13 cellular contexts compared by ENCODE assay signal in the genomic region with DNA sequence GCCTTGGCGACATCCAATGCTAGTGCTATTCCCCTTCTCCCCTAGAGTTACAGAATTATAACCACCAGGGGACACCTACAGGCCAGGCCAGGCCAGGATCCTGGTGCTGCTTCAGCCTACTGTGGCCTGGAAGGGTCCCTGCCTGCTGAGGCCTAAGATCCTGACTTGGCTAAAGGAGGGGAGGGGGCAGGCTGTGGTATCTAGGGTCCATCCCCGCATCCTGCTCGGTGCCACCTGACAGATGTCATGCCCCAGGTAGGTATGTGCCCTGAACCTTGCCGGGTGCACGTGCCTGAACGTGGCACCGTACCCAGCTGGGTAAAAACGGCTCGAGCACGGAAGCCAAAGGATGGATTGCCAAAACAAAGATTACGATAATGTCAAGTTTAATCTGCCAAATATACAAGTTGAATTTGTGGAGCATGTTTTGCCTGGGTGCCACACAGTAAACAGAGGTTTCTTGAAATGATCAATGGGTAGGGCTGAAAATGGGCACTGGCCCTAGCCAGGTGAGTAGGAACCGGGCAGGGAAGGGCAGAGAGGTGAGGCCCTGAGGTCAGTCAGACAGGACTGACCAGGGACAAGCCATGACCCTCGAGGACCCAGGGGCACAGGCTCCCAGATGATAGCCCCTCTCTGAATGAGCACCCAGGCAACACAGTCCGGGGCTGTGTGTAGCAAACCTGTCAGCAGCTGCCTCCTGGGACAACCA. TPM values are rescaled to one million over a fixed set of nuclear protein-coding genes. Genes with fewer than 3 reads are reported as not detected.
DNase-seq lines count a peak whose midpoint lies in the region; ATAC-seq, FAIRE-seq and TF ChIP-seq lines count a peak whose summit lies in the region.
"Had no signal": no experiment of that assay in that cellular context is flagged by ENCODE, and none has a peak within 500 bp of the region (broad histone marks: within the 10 kb centered on the region; RNA-seq: fewer than 3 reads in every experiment).

No MANE protein-coding gene starts in this region.

- TF ChIP-seq RAD21 in K562 (CRISPR knock-in tag; conservative IDR thresholded peaks at IDR 0.05 in 1 of 2, IDR thresholded peaks at IDR 0.05 in 1 of 2): no peak

- POLR2A ChIA-PET in K562 (lab: Yijun Ruan, JAX): interaction anchor here (0.6 to 4.7 kb wide), 4 partner anchors 9 to 224 kb away, joined by 3 to 35 read pairs (median 5); a partner anchor contains a TSS

- H3K36me3 Mint-ChIP-seq in activated T-cell treated with anti-CD3 and anti-CD28 coated beads, Interleukin-2, amount 50 U/mL, for 24 hours (ENCODE audit: low read depth): peaks cover 99% of the 10 kb centered on the region
- H3K36me3 Mint-ChIP-seq in GM23338 (ENCODE audit: low read depth): peaks cover 65% of the 10 kb centered on the region

- H2AFZ ChIP-seq in GM23338 (no peak overlapping the region), K562 (ENCODE audit: low read depth, low read length) (no peak overlapping the region)

- in situ Hi-C loops in K562 (cut with MboI): no loop called here

- H3K27me3 ChIP-seq in GM23338 (ENCODE audit: insufficient read depth) (no peaks in the 10 kb centered on the region), K562 (ENCODE audit: control insufficient read depth in 2 of 2, insufficient read depth in 2 of 2, low read length in 2 of 2) (no peaks in the 10 kb centered on the region), neutrophil (no peaks in the 10 kb centered on the region)

- H3K4me1 ChIP-seq in GM23338 (ENCODE audit: insufficient read depth) (peaks cover 5% of the 10 kb centered on the region; the same call in 1 of the 2 replicates), K562 (replicated peaks in 1 of 2; ENCODE audit: control insufficient read depth in 2 of 2, insufficient read depth in 2 of 2, low read length in 2 of 2) (peaks cover 0 to 32% of the 10 kb centered on the region in 2 experiments; a peak in 2 of 5 replicates), neutrophil (ENCODE audit: control insufficient read depth in 1 of 2, insufficient read depth in 1 of 2, low read depth in 1 of 2, low read length in 1 of 2) (peaks cover 14% of the 10 kb centered on the region in 2 experiments)

- no peaks in the 10 kb centered on the region for H3K9me1 ChIP-seq in K562 (ENCODE audit: control insufficient read depth, insufficient read depth, low read length)

- intact Hi-C loops in K562 (cut with micrococcal nuclease): no loop called here

- H3F3A ChIP-seq in GM23338 (replicated peaks; ENCODE audit: low read depth): peaks cover 40% of the 10 kb centered on the region

- H3K4me1 Mint-ChIP-seq in activated T-cell treated with anti-CD3 and anti-CD28 coated beads, Interleukin-2, amount 50 U/mL, for 24 hours (ENCODE audit: low read depth): peaks cover 39% of the 10 kb centered on the region
- H3K4me1 Mint-ChIP-seq in GM23338: peaks cover 16% of the 10 kb centered on the region

- 92% methylated on average over 14 of the region's 14 CpGs for WGBS in K562 (ENCODE audit: insufficient coverage, low coverage, missing lambda C conversion rate)

- TF ChIP-seq CTCF in GM23338 (conservative IDR thresholded peaks at IDR 0.05; ENCODE audit: low read depth in 2 of 2): peak in 1 of 2 experiments; percentile 32; a peak in 2 of 4 replicates
- peak; percentile 12 to 27 (median 24); a peak in 3 of 6 replicates for TF ChIP-seq CTCF in K562 (IDR thresholded peaks at IDR 0.05 in 2 of 3, conservative IDR thresholded peaks at IDR 0.05 in 1 of 3; ENCODE audit: insufficient read depth in 2 of 3, low read depth in 1 of 3, low read length in 3 of 3)
- TF ChIP-seq CTCF in neutrophil (IDR thresholded peaks at IDR 0.05): no peak

- H3K4me2 ChIP-seq in GM23338 (no peak overlapping the region), K562 (ENCODE audit: insufficient read depth, low read length) (no peak overlapping the region)

- BruUV-seq in K562 (replicated peaks; lab: Mats Ljungman, UMichigan): TSS peak; percentile 92

- ATAC-seq in GM23338 (no peak), K562 (peak; percentile 9; the same call in 1 of the 3 replicates), HG02852 (IDR thresholded peaks at IDR 0.05; ENCODE audit: unreplicated experiment) (no peak)

- FAIRE-seq in K562 (lab: Jason Lieb, UNC): no peak

- no peaks in the 10 kb centered on the region for H3K79me2 ChIP-seq in GM23338 (replicated peaks; ENCODE audit: insufficient read depth)
- H3K79me2 ChIP-seq in K562 (ENCODE audit: control insufficient read depth, insufficient read depth, low read length): no peaks in the 10 kb centered on the region

- H3K4me3 Mint-ChIP-seq in activated T-cell treated with anti-CD3 and anti-CD28 coated beads, Interleukin-2, amount 50 U/mL, for 24 hours: no peak overlapping the region
- H3K4me3 Mint-ChIP-seq in GM23338: no peak overlapping the region
- H3K4me3 Mint-ChIP-seq: T-helper 2 cell treated with Interferon-gamma antibody and Interleukin-4, amounts not matched to agents 5 μg/mL and 100 μg/mL, for 36 hours had no signal

- peak overlapping the region; percentile 92 for H3K27ac Mint-ChIP-seq in activated T-cell treated with anti-CD3 and anti-CD28 coated beads, Interleukin-2, amount 50 U/mL, for 24 hours
- no peak overlapping the region for H3K27ac Mint-ChIP-seq in GM23338
- H3K27ac Mint-ChIP-seq: T-helper 2 cell treated with Interferon-gamma antibody and Interleukin-4, amounts not matched to agents 5 μg/mL and 100 μg/mL, for 36 hours had no signal

- H3K27me3 Mint-ChIP-seq in activated T-cell treated with anti-CD3 and anti-CD28 coated beads, Interleukin-2, amount 50 U/mL, for 24 hours: no peaks in the 10 kb centered on the region
- peaks cover 37% of the 10 kb centered on the region for H3K27me3 Mint-ChIP-seq in GM23338 (ENCODE audit: insufficient read depth, low read depth, poor library complexity)

- H3K9me3 ChIP-seq in K562 (replicated peaks; ENCODE audit: control insufficient read depth, insufficient read depth, low read depth, low read length): no peaks in the 10 kb centered on the region
- H3K9me3 ChIP-seq in neutrophil: no peaks in the 10 kb centered on the region

- H3K36me3 ChIP-seq in GM23338 (ENCODE audit: insufficient read depth): peaks cover 20% of the 10 kb centered on the region
- H3K36me3 ChIP-seq in K562 (ENCODE audit: control insufficient read depth, insufficient read depth, low read length): peaks cover 96% of the 10 kb centered on the region
- H3K36me3 ChIP-seq in neutrophil: peaks cover 99% of the 10 kb centered on the region

- DNase-seq in activated T-cell treated with anti-CD3 and anti-CD28 coated beads, Interleukin-2, amount 50 U/mL, for 24 hours: no peak
- DNase-seq in activated T-cell treated with anti-CD3 and anti-CD28 coated beads, Interleukin-2, amount 50 U/mL, for 48 hours: no peak
- peak; percentile 33 for DNase-seq in GM23338 (ENCODE audit: low spot score)
- DNase-seq in K562 (ENCODE audit: extremely low read depth in 1 of 4, low spot score in 3 of 4): no peak
- DNase-seq in activated gamma-delta T cell treated with Interleukin-2 at 50 U/mL for 16 hours: no peak
- DNase-seq in NCI-H2171 (lab: John Stamatoyannopoulos, UW): no peak
- DNase-seq: foreskin melanocyte; GF-D8; RPMI8226; stimulated activated CD8-positive, alpha-beta memory T cell treated with anti-CD3 and anti-CD28 coated beads, Interleukin-4, amount 100 ng/mL, for 48 hours had no signal

- peak overlapping the region in 1 of 2 experiments; percentile 65; a peak in 2 of 4 replicates for H3K9ac ChIP-seq in K562 (ENCODE audit: insufficient read depth in 1 of 2, low read depth in 2 of 2, low read length in 2 of 2)

- no peak for TF ChIP-seq EP300 in K562 (IDR thresholded peaks at IDR 0.05; ENCODE audit: low read length)

- H3K4me3 ChIP-seq in GM23338: no peak overlapping the region
- no peak overlapping the region for H3K4me3 ChIP-seq in K562
- H3K4me3 ChIP-seq in neutrophil (ENCODE audit: low read depth in 1 of 2, low read length in 1 of 2): no peak overlapping the region

- no peak overlapping the region for H3K27ac ChIP-seq in GM23338 (ENCODE audit: low read depth)
- no peak overlapping the region for H3K27ac ChIP-seq in K562 (ENCODE audit: extremely low read depth, low read depth, low read length)
- H3K27ac ChIP-seq in neutrophil: peak overlapping the region; percentile 23

- CTCF ChIA-PET in K562 (lab: Yijun Ruan, JAX; ENCODE audit: low intra/inter-chr PET ratio): no interaction called here

- H4K20me1 ChIP-seq in GM23338 (replicated peaks; ENCODE audit: insufficient read depth) (peaks cover 30% of the 10 kb centered on the region), K562 (replicated peaks; ENCODE audit: control insufficient read depth, insufficient read depth, low read length) (peaks cover 28% of the 10 kb centered on the region; the same call in 1 of the 2 replicates)

- no peaks in the 10 kb centered on the region for H3K9me3 Mint-ChIP-seq in activated T-cell treated with anti-CD3 and anti-CD28 coated beads, Interleukin-2, amount 50 U/mL, for 24 hours
- no peaks in the 10 kb centered on the region for H3K9me3 Mint-ChIP-seq in GM23338
- H3K9me3 Mint-ChIP-seq: T-helper 2 cell treated with Interferon-gamma antibody and Interleukin-4, amounts not matched to agents 5 μg/mL and 100 μg/mL, for 36 hours had no signal

- peak; percentile 76 for TF ChIP-seq POLR2A in K562 (conservative IDR thresholded peaks at IDR 0.05)

- H3K9me2 ChIP-seq in GM23338 (ENCODE audit: insufficient read depth): no peaks in the 10 kb centered on the region

RNA-seq across cellular contexts. Expression of a gene that starts 12.6 kb away (rescaled TPM):
- 93.1 and 125 TPM in 2 replicates for total RNA-seq in GM23338 (2014; rRNA removed; shearing (Covaris generic))
- polyA plus RNA-seq in GM23338 (2016; fragmentation: Nextera tagmentation; extraction: Ambion mirVana): 134 and 205 TPM in 2 replicates
- total RNA-seq in K562 (2011; cell fraction: chromatin; rRNA removed; ENCODE audit: low replicate concordance): 27.1 and 32.8 TPM in 2 replicates
- total RNA-seq in K562 (2011; cell fraction: nucleolus; rRNA removed): 19.1 and 20.0 TPM in 2 replicates
- 28.5 and 49.1 TPM in 2 replicates for total RNA-seq in K562 (2011; cell fraction: nucleoplasm; rRNA removed)
- 105 and 108 TPM in 2 replicates for total RNA-seq in K562 (2014; rRNA removed)
- total RNA-seq in K562 (2014; rRNA removed; fragmentation: Illumina TruSeq; extraction: Trizol): 129 and 138 TPM in 2 replicates
- 161 and 162 TPM in 2 replicates for total RNA-seq in K562 (2015; rRNA removed; fragmentation: Illumina TruSeq; extraction: Trizol)
- total RNA-seq in K562 (2021): 161 and 182 TPM in 2 replicates
- polyA plus RNA-seq in K562 (2011; rRNA removed): 31.0 and 72.6 TPM in 2 replicates
- polyA plus RNA-seq in K562 (2011; cell fraction: cytosol; rRNA removed): 26.2 and 29.1 TPM in 2 replicates
- polyA plus RNA-seq in K562 (2011; cell fraction: nucleus; rRNA removed): 22.4 and 28.1 TPM in 2 replicates
- 165 and 249 TPM in 2 replicates for polyA plus RNA-seq in K562 (2012)
- polyA plus RNA-seq in K562 (2014; fragmentation: Illumina TruSeq; extraction: Trizol): 315 and 356 TPM in 2 replicates
- 10 to 100 TPM; 10.2 to 16.0 TPM for polyA plus RNA-seq in K562 (2014; fragmentation: Nextera tagmentation; extraction: Ambion mirVana)
- 185 and 215 TPM in 2 replicates for polyA plus RNA-seq in K562 (2014; rRNA removed)
- polyA minus RNA-seq in K562 (2011; rRNA and poly(A)+ RNA removed): 20.1 and 24.4 TPM in 2 replicates
- 31.9 and 37.0 TPM in 2 replicates for polyA minus RNA-seq in K562 (2011; cell fraction: cytosol; rRNA and poly(A)+ RNA removed)
- 5.1 and 6.4 TPM in 2 replicates for polyA minus RNA-seq in K562 (2011; cell fraction: nucleus; rRNA and poly(A)+ RNA removed)

RNA-seq across cellular contexts. Expression of a gene that starts 13.0 kb away (rescaled TPM):
- 77.1 and 98.5 TPM in 2 replicates for total RNA-seq in GM23338 (2014; rRNA removed; shearing (Covaris generic))
- 227 and 247 TPM in 2 replicates for polyA plus RNA-seq in GM23338 (2016; fragmentation: Nextera tagmentation; extraction: Ambion mirVana)
- 71.4 and 104 TPM in 2 replicates for total RNA-seq in K562 (2011; cell fraction: chromatin; rRNA removed; ENCODE audit: low replicate concordance)
- total RNA-seq in K562 (2011; cell fraction: nucleolus; rRNA removed): 46.8 and 62.5 TPM in 2 replicates
- total RNA-seq in K562 (2011; cell fraction: nucleoplasm; rRNA removed): 67.0 and 82.8 TPM in 2 replicates
- total RNA-seq in K562 (2014; rRNA removed): 247 and 279 TPM in 2 replicates
- 214 and 266 TPM in 2 replicates for total RNA-seq in K562 (2014; rRNA removed; fragmentation: Illumina TruSeq; extraction: Trizol)
- 211 and 238 TPM in 2 replicates for total RNA-seq in K562 (2015; rRNA removed; fragmentation: Illumina TruSeq; extraction: Trizol)
- 242 and 255 TPM in 2 replicates for total RNA-seq in K562 (2021)
- polyA plus RNA-seq in K562 (2011; rRNA removed): 69.4 and 105 TPM in 2 replicates
- 77.0 and 96.0 TPM in 2 replicates for polyA plus RNA-seq in K562 (2011; cell fraction: cytosol; rRNA removed)
- polyA plus RNA-seq in K562 (2011; cell fraction: nucleus; rRNA removed): 42.2 and 50.1 TPM in 2 replicates
- 142 and 298 TPM in 2 replicates for polyA plus RNA-seq in K562 (2012)
- 307 and 342 TPM in 2 replicates for polyA plus RNA-seq in K562 (2014; fragmentation: Illumina TruSeq; extraction: Trizol)
- 100 to 1,000 TPM; 275 to 332 TPM for polyA plus RNA-seq in K562 (2014; fragmentation: Nextera tagmentation; extraction: Ambion mirVana)
- 237 and 272 TPM in 2 replicates for polyA plus RNA-seq in K562 (2014; rRNA removed)
- 50.5 and 64.8 TPM in 2 replicates for polyA minus RNA-seq in K562 (2011; rRNA and poly(A)+ RNA removed)
- 36.5 and 42.6 TPM in 2 replicates for polyA minus RNA-seq in K562 (2011; cell fraction: cytosol; rRNA and poly(A)+ RNA removed)
- 16.4 and 18.0 TPM in 2 replicates for polyA minus RNA-seq in K562 (2011; cell fraction: nucleus; rRNA and poly(A)+ RNA removed)

RNA-seq across cellular contexts. Expression of a gene that starts 21.2 kb away (rescaled TPM):
- total RNA-seq in GM23338 (2014; rRNA removed; shearing (Covaris generic)): 93.2 and 132 TPM in 2 replicates
- polyA plus RNA-seq in GM23338 (2016; fragmentation: Nextera tagmentation; extraction: Ambion mirVana) (89.7 and 101 TPM in 2 replicates), K562 (2011; rRNA removed) (211 and 213 TPM in 2 replicates), K562 (2014; fragmentation: Illumina TruSeq; extraction: Trizol) (93.3 and 345 TPM in 2 replicates), K562 (2014; fragmentation: Nextera tagmentation; extraction: Ambion mirVana) (10 to 100 TPM in 1 of 2 experiments, 1 to 10 TPM in 1; 6.7 to 38.7 TPM), K562 (2014; rRNA removed) (308 and 407 TPM in 2 replicates)
- 99.9 and 272 TPM in 2 replicates for total RNA-seq in K562 (2011; cell fraction: chromatin; rRNA removed; ENCODE audit: low replicate concordance)
- 195 and 204 TPM in 2 replicates for total RNA-seq in K562 (2011; cell fraction: nucleolus; rRNA removed)
- total RNA-seq in K562 (2011; cell fraction: nucleoplasm; rRNA removed): 146 and 192 TPM in 2 replicates
- total RNA-seq in K562 (2014; rRNA removed) (357 and 436 TPM in 2 replicates), K562 (2014; rRNA removed; fragmentation: Illumina TruSeq; extraction: Trizol) (77.8 and 81.5 TPM in 2 replicates), K562 (2015; rRNA removed; fragmentation: Illumina TruSeq; extraction: Trizol) (216 and 235 TPM in 2 replicates), K562 (2021) (187 and 221 TPM in 2 replicates)
- 307 and 633 TPM in 2 replicates for polyA plus RNA-seq in K562 (2011; cell fraction: cytosol; rRNA removed)
- polyA plus RNA-seq in K562 (2011; cell fraction: nucleus; rRNA removed): 159 and 253 TPM in 2 replicates
- 510 and 518 TPM in 2 replicates for polyA plus RNA-seq in K562 (2012)
- 59.3 and 102 TPM in 2 replicates for polyA minus RNA-seq in K562 (2011; rRNA and poly(A)+ RNA removed)
- 118 and 133 TPM in 2 replicates for polyA minus RNA-seq in K562 (2011; cell fraction: cytosol; rRNA and poly(A)+ RNA removed)
- 73.5 and 76.2 TPM in 2 replicates for polyA minus RNA-seq in K562 (2011; cell fraction: nucleus; rRNA and poly(A)+ RNA removed)

RNA-seq across cellular contexts. Expression of a gene that starts 42.8 kb away (rescaled TPM):
- 12.2 and 18.1 TPM in 2 replicates for total RNA-seq in GM23338 (2014; rRNA removed; shearing (Covaris generic))
- 10.7 and 13.4 TPM in 2 replicates for polyA plus RNA-seq in GM23338 (2016; fragmentation: Nextera tagmentation; extraction: Ambion mirVana)
- total RNA-seq in K562 (2011; cell fraction: chromatin; rRNA removed; ENCODE audit: low replicate concordance): 20.1 and 49.2 TPM in 2 replicates
- 22.2 and 25.2 TPM in 2 replicates for total RNA-seq in K562 (2011; cell fraction: nucleolus; rRNA removed)
- 9.8 and 15.1 TPM in 2 replicates for total RNA-seq in K562 (2011; cell fraction: nucleoplasm; rRNA removed)
- total RNA-seq in K562 (2014; rRNA removed): 17.1 and 24.4 TPM in 2 replicates
- 6.2 and 6.9 TPM in 2 replicates for total RNA-seq in K562 (2014; rRNA removed; fragmentation: Illumina TruSeq; extraction: Trizol)
- total RNA-seq in K562 (2015; rRNA removed; fragmentation: Illumina TruSeq; extraction: Trizol): 10.3 and 10.5 TPM in 2 replicates
- 12.3 and 16.3 TPM in 2 replicates for total RNA-seq in K562 (2021)
- 4.1 and 5.3 TPM in 2 replicates for polyA plus RNA-seq in K562 (2011; rRNA removed)
- polyA plus RNA-seq in K562 (2011; cell fraction: cytosol; rRNA removed): 4.6 and 13.2 TPM in 2 replicates
- 8.8 and 19.0 TPM in 2 replicates for polyA plus RNA-seq in K562 (2011; cell fraction: nucleus; rRNA removed)
- 6.9 and 10.9 TPM in 2 replicates for polyA plus RNA-seq in K562 (2012)
- polyA plus RNA-seq in K562 (2014; fragmentation: Illumina TruSeq; extraction: Trizol): 5.0 and 21.9 TPM in 2 replicates
- under 1 TPM; 0.46 to 0.57 TPM for polyA plus RNA-seq in K562 (2014; fragmentation: Nextera tagmentation; extraction: Ambion mirVana)
- 10.5 and 13.5 TPM in 2 replicates for polyA plus RNA-seq in K562 (2014; rRNA removed)
- 3.8 and 5.0 TPM in 2 replicates for polyA minus RNA-seq in K562 (2011; rRNA and poly(A)+ RNA removed)
- 4.6 and 7.6 TPM in 2 replicates for polyA minus RNA-seq in K562 (2011; cell fraction: cytosol; rRNA and poly(A)+ RNA removed)
- 6.6 and 8.1 TPM in 2 replicates for polyA minus RNA-seq in K562 (2011; cell fraction: nucleus; rRNA and poly(A)+ RNA removed)

RNA-seq across cellular contexts. Expression of a gene that starts 43.0 kb away (rescaled TPM):
- total RNA-seq in GM23338 (2014; rRNA removed; shearing (Covaris generic)): 88.0 and 93.2 TPM in 2 replicates
- polyA plus RNA-seq in GM23338 (2016; fragmentation: Nextera tagmentation; extraction: Ambion mirVana) (33.4 and 34.3 TPM in 2 replicates), K562 (2011; rRNA removed) (81.3 and 83.8 TPM in 2 replicates), K562 (2014; fragmentation: Illumina TruSeq; extraction: Trizol) (86.8 and 90.7 TPM in 2 replicates), K562 (2014; fragmentation: Nextera tagmentation; extraction: Ambion mirVana) (10 to 100 TPM; 16.9 to 17.4 TPM), K562 (2014; rRNA removed) (118 and 126 TPM in 2 replicates)
- total RNA-seq in K562 (2011; cell fraction: chromatin; rRNA removed; ENCODE audit: low replicate concordance): 152 and 384 TPM in 2 replicates
- total RNA-seq in K562 (2011; cell fraction: nucleolus; rRNA removed): 218 TPM in 2 replicates
- 228 and 250 TPM in 2 replicates for total RNA-seq in K562 (2011; cell fraction: nucleoplasm; rRNA removed)
- total RNA-seq in K562 (2014; rRNA removed) (71.7 and 83.4 TPM in 2 replicates), K562 (2014; rRNA removed; fragmentation: Illumina TruSeq; extraction: Trizol) (39.2 and 46.1 TPM in 2 replicates), K562 (2015; rRNA removed; fragmentation: Illumina TruSeq; extraction: Trizol) (63.9 and 66.7 TPM in 2 replicates), K562 (2021) (97.7 and 99.8 TPM in 2 replicates)
- 74.0 and 128 TPM in 2 replicates for polyA plus RNA-seq in K562 (2011; cell fraction: cytosol; rRNA removed)
- polyA plus RNA-seq in K562 (2011; cell fraction: nucleus; rRNA removed): 257 and 356 TPM in 2 replicates
- 69.0 and 82.1 TPM in 2 replicates for polyA plus RNA-seq in K562 (2012)
- 32.3 and 54.6 TPM in 2 replicates for polyA minus RNA-seq in K562 (2011; rRNA and poly(A)+ RNA removed)
- polyA minus RNA-seq in K562 (2011; cell fraction: cytosol; rRNA and poly(A)+ RNA removed): 26.3 and 38.3 TPM in 2 replicates
- 63.5 and 66.6 TPM in 2 replicates for polyA minus RNA-seq in K562 (2011; cell fraction: nucleus; rRNA and poly(A)+ RNA removed)
